8 cellular contexts compared by ENCODE assay signal in genomic region chr4:15653430-15653829, GRCh38. TPM values are rescaled to one million over a fixed set of nuclear protein-coding genes. Genes with fewer than 3 reads are reported as not detected.
A peak's percentile ranks its signal among the peaks of the same experiment; 100 is the strongest.
DNase-seq lines count a peak whose midpoint lies in the region; TF ChIP-seq lines count a peak whose summit lies in the region.

No MANE protein-coding gene starts in this region.

- DNase-seq in CD14-positive monocyte (ENCODE audit: low spot score) (no peak), MG63 (no peak), coronary artery (ENCODE audit: low spot score) (no peak), neural progenitor cell (ENCODE audit: low spot score) (no peak), COLO668 (lab: John Stamatoyannopoulos, UW; ENCODE audit: unreplicated experiment) (no peak), NCI-H2081 (lab: John Stamatoyannopoulos, UW) (no peak), GM13977 (ENCODE audit: low spot score) (no peak)
- DNase-seq in activated CD4-positive, alpha-beta T cell treated with anti-CD3 and anti-CD28 coated beads, Interleukin-2, amount 50 U/mL, for 1 hour, result no peak

- H3K9me3 Mint-ChIP-seq in CD14-positive monocyte (no peaks in the 10 kb centered on the region), neural progenitor cell (peaks cover 4% of the 10 kb centered on the region)

- peak overlapping the region; percentile 99 to 100 for H3K4me3 Mint-ChIP-seq in CD14-positive monocyte
- peak overlapping the region; percentile 97 for H3K4me3 Mint-ChIP-seq in neural progenitor cell

- H3K79me2 ChIP-seq in neural progenitor cell (ENCODE audit: low read depth), result peaks cover 63% of the 10 kb centered on the region

- H3F3A ChIP-seq in neural progenitor cell (ENCODE audit: low read depth), result peaks cover 33% of the 10 kb centered on the region

- no peaks in the 10 kb centered on the region for H3K27me3 Mint-ChIP-seq in CD14-positive monocyte (ENCODE audit: low read depth in 3 of 3)
- peaks cover 2% of the 10 kb centered on the region for H3K27me3 Mint-ChIP-seq in neural progenitor cell (ENCODE audit: insufficient read depth, low read depth)

- H3K36me3 ChIP-seq in MG63, result no peaks in the 10 kb centered on the region; the same call in 1 of the 2 replicates
- no peaks in the 10 kb centered on the region for H3K36me3 ChIP-seq in neural progenitor cell

- peaks cover 18% of the 10 kb centered on the region for H4K20me1 ChIP-seq in neural progenitor cell (ENCODE audit: low read depth)

- intact Hi-C loops in CD14-positive monocyte (cut with micrococcal nuclease), result loop anchor here in 1 of 2 donors (5.0 kb wide), 1 partner anchor 49 kb away; the partner anchor contains the start of gene BST1

- no peak overlapping the region for H2AFZ ChIP-seq in neural progenitor cell (replicated peaks)

- H3K27ac ChIP-seq in coronary artery (peak overlapping the region; percentile 96 to 100), neural progenitor cell (no peak overlapping the region)

- in situ Hi-C loops in GM13977 (cut with MboI; ENCODE audit: low pct_unique_long_range_greater_than_20kb, low sequenced_read_pairs, unreplicated experiment), result loop anchor here (25.0 kb wide), 1 partner anchor 641 kb away; the partner anchor contains the start of gene CPEB2

- peaks cover 23% of the 10 kb centered on the region for H3K4me1 ChIP-seq in neural progenitor cell

- H3K4me1 Mint-ChIP-seq in CD14-positive monocyte (peaks cover 69% of the 10 kb centered on the region), neural progenitor cell (peaks cover 41% of the 10 kb centered on the region)

- TF ChIP-seq CTCF in CD14-positive monocyte (IDR thresholded peaks at IDR 0.05), result no peak
- no peak for TF ChIP-seq CTCF in coronary artery (IDR thresholded peaks at IDR 0.05)
- no peak for TF ChIP-seq CTCF in neural progenitor cell (IDR thresholded peaks at IDR 0.05)
- no peak for TF ChIP-seq CTCF in GM13977 (IDR thresholded peaks at IDR 0.05; ENCODE audit: extremely low read depth, insufficient read depth, missing control alignments)

- no peaks in the 10 kb centered on the region for H3K9me3 ChIP-seq in MG63
- no peaks in the 10 kb centered on the region for H3K9me3 ChIP-seq in neural progenitor cell (ENCODE audit: low read depth)

- peak overlapping the region; percentile 67 for H3K4me3 ChIP-seq in MG63
- H3K4me3 ChIP-seq in coronary artery, result peak overlapping the region; percentile 87
- peak overlapping the region; percentile 93 for H3K4me3 ChIP-seq in neural progenitor cell

- peak overlapping the region; percentile 79 for H3K4me2 ChIP-seq in neural progenitor cell

- H3K27me3 ChIP-seq in MG63 (no peaks in the 10 kb centered on the region), neural progenitor cell (no peaks in the 10 kb centered on the region)

- H3K9ac ChIP-seq in neural progenitor cell, result peak overlapping the region; percentile 73

- H3K36me3 Mint-ChIP-seq in CD14-positive monocyte, result peaks cover 16 to 33% of the 10 kb centered on the region in 2 donors
- H3K36me3 Mint-ChIP-seq in neural progenitor cell, result peaks cover 9% of the 10 kb centered on the region

- H3K27ac Mint-ChIP-seq in CD14-positive monocyte, result peak overlapping the region; percentile 91 to 97 (median 95)
- H3K27ac Mint-ChIP-seq in neural progenitor cell, result peak overlapping the region; percentile 98

RNA-seq across cellular contexts. Expression of gene FBXL5, which starts 1.7 kb away (rescaled TPM):
- polyA plus RNA-seq in CD14-positive monocyte, result 100 to 1,000 TPM; 484 to 518 TPM
- 26.2 and 35.0 TPM in 2 replicates for total RNA-seq in MG63 (2014; rRNA removed; shearing (Covaris generic); ENCODE audit: low replicate concordance)
- 72.7 and 87.9 TPM in 2 replicates for total RNA-seq in neural progenitor cell (ENCODE audit: low replicate concordance)

RNA-seq across cellular contexts. Expression of gene FAM200B, which starts 28.2 kb away (rescaled TPM):
- polyA plus RNA-seq in CD14-positive monocyte, result 100 to 1,000 TPM; 151 to 169 TPM
- 10.2 and 22.6 TPM in 2 replicates for total RNA-seq in MG63 (2014; rRNA removed; shearing (Covaris generic); ENCODE audit: low replicate concordance)
- total RNA-seq in neural progenitor cell (ENCODE audit: low replicate concordance), result 58.3 and 63.2 TPM in 2 replicates

RNA-seq across cellular contexts. Expression of gene BST1, which starts 49.4 kb away (rescaled TPM):
- 100 to 1,000 TPM; 266 to 297 TPM for polyA plus RNA-seq in CD14-positive monocyte
- 2.0 and 3.3 TPM in 2 replicates for total RNA-seq in MG63 (2014; rRNA removed; shearing (Covaris generic); ENCODE audit: low replicate concordance)
- 0.45 and 1.2 TPM in 2 replicates for total RNA-seq in neural progenitor cell (ENCODE audit: low replicate concordance)
